1 cellular context compared by ENCODE assay signal in genomic region chr6:110746680-110747079, GRCh38.
A peak's percentile ranks its signal among the peaks of the same experiment; 100 is the strongest.
TF ChIP-seq lines count a peak whose summit lies in the region.

No MANE protein-coding gene starts in this region.

TF ChIP-seq in HepG2, 621 proteins besides CTCF, POLR2A, EP300 and RAD21 (continued from another document and continues in another):
- no peak for TF ChIP-seq HIC2 (CRISPR knock-in tag; IDR thresholded peaks at IDR 0.05; ENCODE audit: low read depth)
- no peak for TF ChIP-seq MLXIP (CRISPR knock-in tag; IDR thresholded peaks at IDR 0.05; ENCODE audit: borderline replicate concordance)
- TF ChIP-seq PCBP2 (optimal IDR thresholded peaks at IDR 0.05; ENCODE audit: low read depth, low read length, poor library complexity, severe bottlenecking): no peak
- TF ChIP-seq STAT5B (CRISPR knock-in tag; IDR thresholded peaks at IDR 0.05): no peak
- no peak for TF ChIP-seq ZSCAN30 (CRISPR knock-in tag; IDR thresholded peaks at IDR 0.05)
- no peak for TF ChIP-seq RFX5 (IDR thresholded peaks at IDR 0.05; ENCODE audit: low read depth, low read length)
- no peak for TF ChIP-seq ZNF687 (CRISPR knock-in tag; IDR thresholded peaks at IDR 0.05)
- no peak for TF ChIP-seq ATF7-NPFF (CRISPR knock-in tag; IDR thresholded peaks at IDR 0.05; ENCODE audit: low read depth)
- no peak for TF ChIP-seq RAD51 (IDR thresholded peaks at IDR 0.05; ENCODE audit: borderline replicate concordance)
- TF ChIP-seq NFE2L2 (IDR thresholded peaks at IDR 0.05; ENCODE audit: low read length): no peak
- no peak for TF ChIP-seq PBX3 (CRISPR knock-in tag; IDR thresholded peaks at IDR 0.05; ENCODE audit: borderline replicate concordance)
- peak; percentile 63; the same call in 1 of the 2 replicates for TF ChIP-seq EHMT2 (IDR thresholded peaks at IDR 0.05; ENCODE audit: borderline replicate concordance, low read depth, low read length)
- peak; percentile 25; the same call in 1 of the 2 replicates for TF ChIP-seq NFIC (IDR thresholded peaks at IDR 0.05; ENCODE audit: low read length)
- TF ChIP-seq ZNF343 (CRISPR knock-in tag; IDR thresholded peaks at IDR 0.05): no peak; the same call in 1 of the 2 replicates
- 0 out of 2 replicates have a peak, but pooled peaks have one; percentile 33 for TF ChIP-seq HNF4G (IDR thresholded peaks at IDR 0.05; ENCODE audit: borderline replicate concordance, low read depth, low read length)
- TF ChIP-seq HNF4G (CRISPR knock-in tag; IDR thresholded peaks at IDR 0.05; ENCODE audit: borderline replicate concordance, low read depth): no peak
- no peak for TF ChIP-seq KDM6A (CRISPR knock-in tag; IDR thresholded peaks at IDR 0.05; ENCODE audit: low read depth)
- TF ChIP-seq TEF (CRISPR knock-in tag; IDR thresholded peaks at IDR 0.05): no peak
- TF ChIP-seq SRSF1 (optimal IDR thresholded peaks at IDR 0.05; ENCODE audit: low read depth, low read length): no peak
- TF ChIP-seq CEBPG (CRISPR knock-in tag; IDR thresholded peaks at IDR 0.05): peak; percentile 94
- no peak for TF ChIP-seq ZNF883 (CRISPR knock-in tag; IDR thresholded peaks at IDR 0.05; ENCODE audit: not compliant biosample characterization)
- TF ChIP-seq TEAD3 (CRISPR knock-in tag; optimal IDR thresholded peaks at IDR 0.05; ENCODE audit: borderline replicate concordance): peak; percentile 18
- TF ChIP-seq ZNF746 (CRISPR knock-in tag; IDR thresholded peaks at IDR 0.05): no peak
- TF ChIP-seq TBX3 (IDR thresholded peaks at IDR 0.05; ENCODE audit: borderline replicate concordance): no peak
- no peak for TF ChIP-seq KDM4B (CRISPR knock-in tag; IDR thresholded peaks at IDR 0.05)
- TF ChIP-seq IRF9 (CRISPR knock-in tag; IDR thresholded peaks at IDR 0.05; ENCODE audit: borderline replicate concordance): no peak
- TF ChIP-seq HOMEZ (CRISPR knock-in tag; IDR thresholded peaks at IDR 0.05; ENCODE audit: low read depth): peak; percentile 99
- no peak for TF ChIP-seq PLRG1 (conservative IDR thresholded peaks at IDR 0.05)
- TF ChIP-seq MAF1 (CRISPR knock-in tag; IDR thresholded peaks at IDR 0.05; ENCODE audit: borderline replicate concordance): no peak
- TF ChIP-seq ZNF180 (CRISPR knock-in tag; IDR thresholded peaks at IDR 0.05; ENCODE audit: borderline replicate concordance, low read depth): no peak
- no peak for TF ChIP-seq NR3C1 (CRISPR knock-in tag; IDR thresholded peaks at IDR 0.05)
- no peak for TF ChIP-seq PATZ1 (CRISPR knock-in tag; IDR thresholded peaks at IDR 0.05)
- TF ChIP-seq HNRNPL (IDR thresholded peaks at IDR 0.05; ENCODE audit: low read depth, low read length): no peak
- no peak for TF ChIP-seq KMT2B (CRISPR knock-in tag; IDR thresholded peaks at IDR 0.05)
- no peak for TF ChIP-seq ZNF337 (CRISPR knock-in tag; IDR thresholded peaks at IDR 0.05; ENCODE audit: borderline replicate concordance, low read depth)
- peak; percentile 84; the same call in 1 of the 2 replicates for TF ChIP-seq CEBPB (IDR thresholded peaks at IDR 0.05; ENCODE audit: borderline replicate concordance, low read depth, low read length)
- TF ChIP-seq ZBTB25 (CRISPR knock-in tag; IDR thresholded peaks at IDR 0.05): peak; percentile 34; the same call in 1 of the 2 replicates
- TF ChIP-seq FOXK2 (IDR thresholded peaks at IDR 0.05): no peak
- no peak for TF ChIP-seq HMGXB4 (CRISPR knock-in tag; IDR thresholded peaks at IDR 0.05; ENCODE audit: borderline replicate concordance in 1 of 2, low read depth in 1 of 2)
- TF ChIP-seq TFDP2 (CRISPR knock-in tag; IDR thresholded peaks at IDR 0.05): no peak
- TF ChIP-seq SMAD9 (CRISPR knock-in tag; IDR thresholded peaks at IDR 0.05): no peak
